Comparison of ENCODE assay signal across 18 cellular contexts in genomic region chr4:94954273-94954672, GRCh38.
DNase-seq lines count a peak whose midpoint lies in the region; ATAC-seq and TF ChIP-seq lines count a peak whose summit lies in the region.
"Had no signal": no experiment of that assay in that cellular context is flagged by ENCODE, and none has a peak within 500 bp of the region (broad histone marks: within the 10 kb centered on the region; RNA-seq: fewer than 3 reads in every experiment).

No MANE protein-coding gene starts in this region.

- in situ Hi-C loops in IMR-90 (cut with MboI; ENCODE audit: low sequenced_read_pairs): no loop called here

- H2BK5ac ChIP-seq in IMR-90 (ENCODE audit: low read depth, low read length, poor library complexity, severe bottlenecking): no peak overlapping the region

- H3K36me3 ChIP-seq in Caco-2 (ENCODE audit: control insufficient read depth, insufficient read depth, low read length): no peaks in the 10 kb centered on the region; the same call in 1 of the 2 replicates
- H3K36me3 ChIP-seq in IMR-90 (ENCODE audit: control insufficient read depth, insufficient read depth, low read length): no peaks in the 10 kb centered on the region
- no peaks in the 10 kb centered on the region for H3K36me3 ChIP-seq in smooth muscle cell (ENCODE audit: low read depth)
- H3K36me3 ChIP-seq: BE2C, BLaER1 had no signal

- H3K27me3 ChIP-seq in Caco-2 (replicated peaks; ENCODE audit: control insufficient read depth, insufficient read depth, low read length): no peaks in the 10 kb centered on the region
- no peaks in the 10 kb centered on the region for H3K27me3 ChIP-seq in IMR-90 (ENCODE audit: control insufficient read depth, insufficient read depth, low read length)
- no peaks in the 10 kb centered on the region for H3K27me3 ChIP-seq in smooth muscle cell (ENCODE audit: low read depth)
- H3K27me3 ChIP-seq: BE2C, BLaER1 had no signal

- DNase-seq in Caco-2: no peak
- DNase-seq in IMR-90: no peak
- peak; percentile 16 for DNase-seq in epithelial cell of esophagus (ENCODE audit: low read depth)
- no peak for DNase-seq in HFFc6
- no peak for DNase-seq in smooth muscle cell (lab: John Stamatoyannopoulos, UW; ENCODE audit: unreplicated experiment)
- DNase-seq: 8988T; ACHN; BE2C; C1 segment of cervical spinal cord; Calu3; CD4-positive, alpha-beta memory T cell; CD4-positive, CD25-positive, alpha-beta regulatory T cell; CD8-positive, alpha-beta memory T cell; COR-L47; DMS79 treated with DMSO at 0.1 percent for 48 hours; GF-D8 had no signal

- H3K27ac Mint-ChIP-seq in Caco-2 (ENCODE audit: unreplicated experiment): peak overlapping the region; percentile 14
- H3K27ac Mint-ChIP-seq in HFFc6: no peak overlapping the region
- H3K27ac Mint-ChIP-seq: CD14-positive monocyte; CD4-positive, alpha-beta memory T cell; CD4-positive, CD25-positive, alpha-beta regulatory T cell; CD8-positive, alpha-beta memory T cell had no signal

- no peak overlapping the region for H3K4me3 ChIP-seq in Caco-2 (ENCODE audit: low read depth, low read length)
- no peak overlapping the region for H3K4me3 ChIP-seq in IMR-90 (ENCODE audit: insufficient read depth, low read depth, low read length)
- no peak overlapping the region for H3K4me3 ChIP-seq in epithelial cell of esophagus (ENCODE audit: low read length)
- no peak overlapping the region for H3K4me3 ChIP-seq in smooth muscle cell
- H3K4me3 ChIP-seq: BLaER1 had no signal

- no peaks in the 10 kb centered on the region; the same call in 1 of the 2 replicates for H3K4me1 ChIP-seq in Caco-2
- H3K4me1 ChIP-seq in IMR-90 (ENCODE audit: control insufficient read depth, insufficient read depth, low read length): no peaks in the 10 kb centered on the region
- no peaks in the 10 kb centered on the region for H3K4me1 ChIP-seq in smooth muscle cell (ENCODE audit: low read depth)
- H3K4me1 ChIP-seq: BE2C, BLaER1 had no signal

- H3K4me1 Mint-ChIP-seq in Caco-2 (ENCODE audit: low read depth, unreplicated experiment): peaks cover 15% of the 10 kb centered on the region
- H3K4me1 Mint-ChIP-seq in HFFc6 (ENCODE audit: low read depth): no peaks in the 10 kb centered on the region
- H3K4me1 Mint-ChIP-seq: CD14-positive monocyte; CD4-positive, alpha-beta memory T cell; CD4-positive, CD25-positive, alpha-beta regulatory T cell; CD8-positive, alpha-beta memory T cell had no signal

- intact Hi-C loops in Caco-2 (cut with micrococcal nuclease; ENCODE audit: unreplicated experiment): loop anchor here (2.0 kb wide), 1 partner anchor 131 kb away; no protein-coding TSS in a partner anchor
- intact Hi-C loops in IMR-90 (cut with micrococcal nuclease): no loop called here

- ATAC-seq in IMR-90 (ENCODE audit: low read depth): no peak

- H3K9me3 Mint-ChIP-seq in Caco-2 (ENCODE audit: unreplicated experiment): peaks cover 11% of the 10 kb centered on the region
- no peaks in the 10 kb centered on the region for H3K9me3 Mint-ChIP-seq in HFFc6

- TF ChIP-seq CTCF in Caco-2 (IDR thresholded peaks at IDR 0.05; ENCODE audit: insufficient read depth in 1 of 2, low read depth in 1 of 2, low read length in 1 of 2, severe bottlenecking in 1 of 2, unreplicated experiment in 1 of 2) (no peak), IMR-90 (conservative IDR thresholded peaks at IDR 0.05; ENCODE audit: low read depth, low read length) (no peak), epithelial cell of esophagus (IDR thresholded peaks at IDR 0.05; ENCODE audit: insufficient read depth, low read depth, low read length, missing control alignments) (no peak), HFFc6 (IDR thresholded peaks at IDR 0.05) (no peak), smooth muscle cell (IDR thresholded peaks at IDR 0.05; ENCODE audit: borderline replicate concordance, insufficient read depth, poor library complexity, severe bottlenecking) (no peak)

- no peak overlapping the region for H2AFZ ChIP-seq in IMR-90 (replicated peaks; ENCODE audit: low read length, poor library complexity)
- no peak overlapping the region for H2AFZ ChIP-seq in smooth muscle cell (ENCODE audit: low read depth)

- H3K9me3 ChIP-seq in Caco-2 (no peaks in the 10 kb centered on the region), IMR-90 (ENCODE audit: control insufficient read depth, insufficient read depth, low read length) (no peaks in the 10 kb centered on the region), smooth muscle cell (replicated peaks; ENCODE audit: low read depth) (no peaks in the 10 kb centered on the region)
- H3K9me3 ChIP-seq: BE2C, BLaER1 had no signal

- H3K56ac ChIP-seq in IMR-90 (ENCODE audit: extremely low read depth, insufficient read depth, low read length): no peak overlapping the region

- no peak overlapping the region for H3K18ac ChIP-seq in IMR-90 (ENCODE audit: low read depth, low read length)

- TF ChIP-seq RAD21 in IMR-90 (IDR thresholded peaks at IDR 0.05; ENCODE audit: low read length): no peak

- H3K4ac ChIP-seq in IMR-90 (ENCODE audit: low read depth, low read length): no peak overlapping the region

- no peak overlapping the region for H4K5ac ChIP-seq in IMR-90 (ENCODE audit: low read depth, low read length)

- no peak overlapping the region for H2BK20ac ChIP-seq in IMR-90 (ENCODE audit: low read depth, low read length)

- POLR2A ChIA-PET in Caco-2 (lab: Charles Lee) (interaction anchor here (0.6 kb wide), 1 partner anchor 268 kb away, joined by 3 read pairs; no protein-coding TSS in a partner anchor), IMR-90 (lab: Charles Lee; ENCODE audit: unreplicated experiment) (no interaction called here)

- no peaks in the 10 kb centered on the region for H3K9me1 ChIP-seq in IMR-90 (ENCODE audit: insufficient read depth, low read length)

- no peak overlapping the region for H3K27ac ChIP-seq in IMR-90 (ENCODE audit: insufficient read depth, low read length)
- no peak overlapping the region for H3K27ac ChIP-seq in smooth muscle cell (ENCODE audit: low read depth)
- H3K27ac ChIP-seq: BLaER1 had no signal

- no peaks in the 10 kb centered on the region for H3K79me1 ChIP-seq in IMR-90 (ENCODE audit: low read depth in 1 of 2, low read length in 2 of 2)

- no peak overlapping the region for H4K91ac ChIP-seq in IMR-90 (ENCODE audit: insufficient read depth, low read depth, low read length)

- no peak overlapping the region for H3K14ac ChIP-seq in IMR-90 (replicated peaks; ENCODE audit: low read depth, low read length)

- H2BK15ac ChIP-seq in IMR-90 (ENCODE audit: low read depth, low read length): no peak overlapping the region

- no peak overlapping the region for H2AK5ac ChIP-seq in IMR-90 (ENCODE audit: low read depth, low read length)

- H4K20me1 ChIP-seq in IMR-90 (ENCODE audit: insufficient read depth, low read length) (no peaks in the 10 kb centered on the region), smooth muscle cell (ENCODE audit: low read depth) (no peaks in the 10 kb centered on the region)
- H4K20me1 ChIP-seq: BLaER1 had no signal

- no TSS peak for BruUV-seq in Caco-2 (replicated peaks; lab: Mats Ljungman, UMichigan)
- no TSS peak for BruUV-seq in IMR-90 (replicated peaks; lab: Mats Ljungman, UMichigan)

- no peak overlapping the region for H2BK120ac ChIP-seq in IMR-90 (ENCODE audit: low read depth, low read length)

- H3K79me2 ChIP-seq in smooth muscle cell (ENCODE audit: low read depth): no peaks in the 10 kb centered on the region

- H3K4me2 ChIP-seq in IMR-90 (ENCODE audit: low read depth, low read length) (no peak overlapping the region), smooth muscle cell (no peak overlapping the region)
- H3K4me2 ChIP-seq: BLaER1 had no signal

- H3K4me3 Mint-ChIP-seq in Caco-2 (ENCODE audit: unreplicated experiment) (no peak overlapping the region), HFFc6 (no peak overlapping the region)
- H3K4me3 Mint-ChIP-seq: CD14-positive monocyte; CD4-positive, alpha-beta memory T cell; CD4-positive, CD25-positive, alpha-beta regulatory T cell; CD8-positive, alpha-beta memory T cell had no signal

- no peak overlapping the region for H3K9ac ChIP-seq in IMR-90 (ENCODE audit: low read depth, low read length)
- H3K9ac ChIP-seq in smooth muscle cell (ENCODE audit: low read depth): no peak overlapping the region
- H3K9ac ChIP-seq: BLaER1 had no signal

- WGBS in IMR-90 (ENCODE audit: extremely low coverage in 2 of 2, insufficient read length in 1 of 2), 2 experiments: no CpG with 5 or more reads among the region's 2 CpGs
- 95% methylated on average over 2 of the region's 2 CpGs for WGBS in smooth muscle cell (ENCODE audit: low lambda C conversion rate)

- H3K27me3 Mint-ChIP-seq in Caco-2 (ENCODE audit: insufficient read depth, unreplicated experiment) (no peaks in the 10 kb centered on the region), HFFc6 (ENCODE audit: insufficient read depth) (peaks cover 2% of the 10 kb centered on the region; the same call in 1 of the 2 replicates)
- H3K27me3 Mint-ChIP-seq: CD4-positive, CD25-positive, alpha-beta regulatory T cell; CD8-positive, alpha-beta memory T cell had no signal

- TF ChIP-seq POLR2A in IMR-90 (IDR thresholded peaks at IDR 0.05; ENCODE audit: low read depth, low read length): no peak

- H4K8ac ChIP-seq in IMR-90 (ENCODE audit: low read depth in 2 of 2, low read length in 2 of 2): no peak overlapping the region

- no peak overlapping the region for H3K23ac ChIP-seq in IMR-90 (ENCODE audit: low read depth, low read length)

- H3K36me3 Mint-ChIP-seq in Caco-2 (ENCODE audit: insufficient read depth, unreplicated experiment): peaks cover 6% of the 10 kb centered on the region
- no peaks in the 10 kb centered on the region for H3K36me3 Mint-ChIP-seq in HFFc6 (ENCODE audit: low read depth)
- H3K36me3 Mint-ChIP-seq: CD14-positive monocyte; CD4-positive, alpha-beta memory T cell; CD4-positive, CD25-positive, alpha-beta regulatory T cell; CD8-positive, alpha-beta memory T cell had no signal

- H2AK9ac ChIP-seq in IMR-90 (replicated peaks; ENCODE audit: low read depth, low read length, poor library complexity): no peak overlapping the region

- dilution Hi-C loops in IMR-90 (cut with HindIII; ENCODE audit: low sequenced_read_pairs, unreplicated experiment): no loop called here

- CTCF ChIA-PET in Caco-2 (lab: Charles Lee) (no interaction called here), IMR-90 (lab: Yijun Ruan, JAX) (no interaction called here)

- no peaks in the 10 kb centered on the region for H3F3A ChIP-seq in smooth muscle cell (ENCODE audit: low read depth)

TF ChIP-seq in IMR-90, 13 proteins besides CTCF, POLR2A, EP300 and RAD21:
- TF ChIP-seq NFE2L2 (IDR thresholded peaks at IDR 0.05; ENCODE audit: low read depth, low read length) (no peak), CEBPB (IDR thresholded peaks at IDR 0.05; ENCODE audit: low read depth, low read length) (peak; percentile 52; the same call in 1 of the 2 replicates)
